9 cellular contexts compared by ENCODE assay signal in genomic region chr3:169759256-169759655, GRCh38. TPM values are rescaled to one million over a fixed set of nuclear protein-coding genes. Genes with fewer than 3 reads are reported as not detected.
DNase-seq lines count a peak whose midpoint lies in the region; ATAC-seq lines count a peak whose summit lies in the region.
"Had no signal": no experiment of that assay in that cellular context is flagged by ENCODE, and none has a peak within 500 bp of the region (broad histone marks: within the 10 kb centered on the region; RNA-seq: fewer than 3 reads in every experiment).

No MANE protein-coding gene starts in this region.

- no peaks in the 10 kb centered on the region for H4K20me1 ChIP-seq in Karpas-422 (ENCODE audit: insufficient read depth, low read depth, low read length)

- H3K27me3 ChIP-seq in Karpas-422 (ENCODE audit: low read length): no peaks in the 10 kb centered on the region

- no peak overlapping the region for H3K4me2 ChIP-seq in Karpas-422 (ENCODE audit: low read depth, low read length, poor library complexity, severe bottlenecking)

- ATAC-seq in GM19351 (IDR thresholded peaks at IDR 0.05; ENCODE audit: unreplicated experiment) (peak; percentile 40), HG02981 (IDR thresholded peaks at IDR 0.05; ENCODE audit: unreplicated experiment) (peak; percentile 69)
- ATAC-seq: Panc1 had no signal

- peak overlapping the region; percentile 41 to 76 (median 63) for H3K27ac Mint-ChIP-seq in immature natural killer cell

- DNase-seq in RPMI7951 (ENCODE audit: low read depth) (peak; percentile 26), immature natural killer cell (peak in 1 of 3 donors; percentile 11), Karpas-422 (no peak), AG08395 (ENCODE audit: low spot score) (no peak), nucleus accumbens (lab: John Stamatoyannopoulos, UW) (no peak), NCI-H1048 (lab: John Stamatoyannopoulos, UW) (no peak)

- H3K27ac ChIP-seq in Karpas-422 (ENCODE audit: low read length): no peak overlapping the region

- no peaks in the 10 kb centered on the region for H3K9me2 ChIP-seq in Karpas-422 (replicated peaks; ENCODE audit: insufficient read depth, low read length)

- no peaks in the 10 kb centered on the region for H3K79me2 ChIP-seq in Karpas-422 (ENCODE audit: low read length)

- H3K4me3 Mint-ChIP-seq in immature natural killer cell: peak overlapping the region in 3 of 5 donors; percentile 9 to 25 (median 14)

- no peak overlapping the region for H2AFZ ChIP-seq in Karpas-422 (ENCODE audit: low read length)

- H3K4me3 ChIP-seq in Karpas-422 (ENCODE audit: low read length): no peak overlapping the region

- H3K4me1 ChIP-seq in Karpas-422 (ENCODE audit: low read length): peaks cover 11% of the 10 kb centered on the region

- no peaks in the 10 kb centered on the region for H3K9me3 Mint-ChIP-seq in immature natural killer cell

- no peaks in the 10 kb centered on the region for H3K36me3 Mint-ChIP-seq in immature natural killer cell

- peaks cover 26 to 29% of the 10 kb centered on the region in 2 donors for H3K4me1 Mint-ChIP-seq in immature natural killer cell

- no peak overlapping the region for H3K9ac ChIP-seq in Karpas-422 (ENCODE audit: low read length)

- H3K27me3 Mint-ChIP-seq in immature natural killer cell (ENCODE audit: low read depth in 3 of 3): peaks cover 5 to 12% (median 6%) of the 10 kb centered on the region in 3 donors

- no peaks in the 10 kb centered on the region for H3K36me3 ChIP-seq in Karpas-422 (ENCODE audit: insufficient read depth, low read length)

- no peaks in the 10 kb centered on the region for H3K9me3 ChIP-seq in Karpas-422 (ENCODE audit: low read length)

RNA-seq across cellular contexts. Expression of gene TERC, which starts 5.6 kb away (rescaled TPM):
- 45.8 and 88.5 TPM in 2 replicates for total RNA-seq in RPMI7951 (2014; rRNA removed; shearing (Covaris generic))
- under 1 TPM in 1 of 3 donors, not detected in 2; 0.76 TPM for polyA plus RNA-seq in immature natural killer cell
- total RNA-seq in Karpas-422 (2014; rRNA removed; shearing (Covaris generic); ENCODE audit: low replicate concordance): 1,199 and 1,851 TPM in 2 replicates

RNA-seq across cellular contexts. Expression of gene ACTRT3, which starts 10.1 kb away (rescaled TPM):
- 1.3 and 1.6 TPM in 2 replicates for total RNA-seq in RPMI7951 (2014; rRNA removed; shearing (Covaris generic))
- under 1 TPM; 0.42 to 0.67 (median 0.47) TPM for polyA plus RNA-seq in immature natural killer cell
- 3.6 and 4.2 TPM in 2 replicates for total RNA-seq in Karpas-422 (2014; rRNA removed; shearing (Covaris generic); ENCODE audit: low replicate concordance)

RNA-seq across cellular contexts. Expression of gene MYNN, which starts 13.9 kb away (rescaled TPM):
- total RNA-seq in RPMI7951 (2014; rRNA removed; shearing (Covaris generic)): 23.8 and 27.0 TPM in 2 replicates
- polyA plus RNA-seq in immature natural killer cell: 10 to 100 TPM; 15.1 to 24.9 (median 17.9) TPM
- 18.3 and 22.7 TPM in 2 replicates for total RNA-seq in Karpas-422 (2014; rRNA removed; shearing (Covaris generic); ENCODE audit: low replicate concordance)

RNA-seq across cellular contexts. Expression of gene LRRIQ4, which starts 53.4 kb away (rescaled TPM):
- total RNA-seq in RPMI7951 (2014; rRNA removed; shearing (Covaris generic)): not detected in 2 replicates
- not detected for polyA plus RNA-seq in immature natural killer cell
- total RNA-seq in Karpas-422 (2014; rRNA removed; shearing (Covaris generic); ENCODE audit: low replicate concordance): 0.07 and 0.22 TPM in 2 replicates

RNA-seq across cellular contexts. Expression of gene LRRC34, which starts 53.4 kb away (rescaled TPM):
- 8.5 and 9.4 TPM in 2 replicates for total RNA-seq in RPMI7951 (2014; rRNA removed; shearing (Covaris generic))
- polyA plus RNA-seq in immature natural killer cell: under 1 TPM in 2 of 3 donors, not detected in 1; 0.30 to 0.40 TPM
- 10.0 and 11.8 TPM in 2 replicates for total RNA-seq in Karpas-422 (2014; rRNA removed; shearing (Covaris generic); ENCODE audit: low replicate concordance)

Comparison
In these comparisons a context has a peak if more than half of its experiments do, and no peak if none do; other contexts are left out.
1. RNA of gene TERC, which starts 5.6 kb away (total RNA-seq): 1,199 to 1,851 TPM in Karpas-422; 45.8 to 88.5 TPM in RPMI7951; every median in the first group is over 10 times any median in the second.